ENCODE assay signal across 14 cellular contexts in the genomic region with DNA sequence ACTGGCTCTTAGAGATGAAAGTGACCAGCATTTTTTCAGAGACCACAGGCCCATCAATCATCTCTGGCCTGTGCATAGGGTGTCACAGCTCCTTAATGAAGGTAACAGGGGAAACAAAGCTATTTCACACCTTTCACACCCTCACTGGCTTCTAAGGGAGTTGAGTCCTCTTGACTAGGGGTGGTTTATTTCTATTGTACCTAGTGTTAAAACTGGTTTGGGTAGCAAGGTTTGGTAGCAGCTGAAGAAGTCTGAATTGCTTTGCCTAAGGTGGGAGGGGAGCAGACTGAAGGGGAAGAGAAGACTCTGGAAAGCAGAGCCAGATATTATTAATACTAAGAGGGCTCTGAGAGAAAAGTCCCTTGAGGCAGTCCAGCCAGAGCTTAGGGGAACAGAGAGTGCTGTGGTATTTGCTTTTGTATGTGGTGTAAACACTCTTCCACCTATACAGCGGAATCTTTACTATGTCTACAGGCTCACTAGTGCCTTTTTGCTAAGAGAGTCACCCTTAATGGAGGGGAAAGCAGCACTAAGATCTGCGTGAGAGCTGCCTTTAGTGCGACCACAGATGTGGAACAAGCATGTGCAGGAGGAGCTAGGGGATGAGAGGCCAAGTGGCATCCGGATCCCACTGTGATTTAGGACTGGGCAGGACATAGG.
DNase-seq lines count a peak whose midpoint lies in the region; ATAC-seq, FAIRE-seq and TF ChIP-seq lines count a peak whose summit lies in the region.
"Had no signal": no experiment of that assay in that cellular context is flagged by ENCODE, and none has a peak within 500 bp of the region (broad histone marks: within the 10 kb centered on the region; RNA-seq: fewer than 3 reads in every experiment).

No MANE protein-coding gene starts in this region.

- H3K36me3 ChIP-seq in iPS-20b (ENCODE audit: insufficient read depth, low read depth, low read length), result no peaks in the 10 kb centered on the region
- H3K36me3 ChIP-seq: BLaER1, left lung had no signal

- no peak overlapping the region for H3K4me3 ChIP-seq in iPS-20b (ENCODE audit: low read length)
- H3K4me3 ChIP-seq in foreskin fibroblast (ENCODE audit: low read depth in 1 of 2, low read length in 2 of 2), result no peak overlapping the region
- H3K4me3 ChIP-seq: BLaER1, left lung had no signal

- ATAC-seq in GM18861 (IDR thresholded peaks at IDR 0.05; ENCODE audit: unreplicated experiment) (peak; percentile 84), GM21529 (IDR thresholded peaks at IDR 0.05; ENCODE audit: unreplicated experiment) (peak; percentile 89), HG03135 (IDR thresholded peaks at IDR 0.05; ENCODE audit: unreplicated experiment) (peak; percentile 89), GM21528 (IDR thresholded peaks at IDR 0.05; ENCODE audit: low FRiP score, unreplicated experiment) (no peak)
- ATAC-seq: activated CD4-positive, CD25-positive, alpha-beta regulatory T cell treated with anti-CD3 and anti-CD28 coated beads, Interleukin-2, amount 50 U/mL, for 24 hours; activated T-cell treated with anti-CD3 and anti-CD28 coated beads, Interleukin-2, amount 50 U/mL, for 72 hours; left lung had no signal

- FAIRE-seq in GM19239 (lab: Jason Lieb, UNC), result no peak

- no peak overlapping the region for H3K27ac ChIP-seq in iPS-20b (ENCODE audit: low read length)
- H3K27ac ChIP-seq: BLaER1 had no signal

- TF ChIP-seq CTCF in foreskin fibroblast (IDR thresholded peaks at IDR 0.05; ENCODE audit: low read depth, low read length), result no peak

- no peaks in the 10 kb centered on the region for H3K9me3 ChIP-seq in iPS-20b (ENCODE audit: insufficient read depth, low read depth, low read length)
- H3K9me3 ChIP-seq: BLaER1, left lung had no signal

- peaks cover 22% of the 10 kb centered on the region; the same call in 1 of the 2 replicates for H3K4me1 ChIP-seq in iPS-20b (ENCODE audit: insufficient read depth, low read length)
- H3K4me1 ChIP-seq: BLaER1 had no signal

- no peaks in the 10 kb centered on the region for H3K27me3 ChIP-seq in iPS-20b (ENCODE audit: insufficient read depth, low read length)
- H3K27me3 ChIP-seq: BLaER1, left lung had no signal

- DNase-seq in GM19239 (ENCODE audit: insufficient read length, low spot score) (no peak), DMS 273 treated with DMSO at 0.1 percent for 48 hours (lab: John Stamatoyannopoulos, UW) (no peak), foreskin fibroblast (no peak)
- DNase-seq: activated T-cell treated with anti-CD3 and anti-CD28 coated beads, Interleukin-2, amount 50 U/mL, for 72 hours; effector memory CD4-positive, alpha-beta T cell; left lung; NCI-H1092 treated with DMSO at 0.1 percent for 48 hours had no signal

- peak overlapping the region; percentile 63; the same call in 1 of the 2 replicates for H3K9ac ChIP-seq in iPS-20b (ENCODE audit: low read depth, low read length)
- H3K9ac ChIP-seq: BLaER1 had no signal
